In the genomic region with DNA sequence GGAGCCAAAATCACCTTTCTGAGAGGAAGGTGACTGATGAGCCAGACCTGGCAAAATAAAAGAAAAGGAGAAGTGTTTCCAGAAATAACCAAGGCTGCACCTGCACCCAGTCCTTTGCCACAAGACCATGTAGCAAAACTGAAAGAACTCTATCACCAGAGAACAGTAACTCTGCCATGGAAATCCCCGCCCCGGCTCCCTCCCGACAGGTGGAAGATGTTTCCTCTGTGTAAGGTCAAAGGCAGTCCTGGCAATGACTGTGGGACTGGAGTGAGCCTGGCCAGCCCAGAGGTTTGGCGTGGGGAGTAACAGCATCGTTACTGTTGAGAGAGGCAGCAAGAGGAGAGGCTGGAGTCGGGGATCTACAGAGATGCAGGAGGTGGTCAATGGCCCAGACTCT, we compare ENCODE assay signal across 8 cellular contexts. TPM values are rescaled to one million over a fixed set of nuclear protein-coding genes. Genes with fewer than 3 reads are reported as not detected.
DNase-seq lines count a peak whose midpoint lies in the region; ATAC-seq and TF ChIP-seq lines count a peak whose summit lies in the region.

No MANE protein-coding gene starts in this region.

- H3K4me2 ChIP-seq in OCI-LY1 (ENCODE audit: low read length), result peak overlapping the region; percentile 73

- no peaks in the 10 kb centered on the region for H3K36me3 Mint-ChIP-seq in glutamatergic neuron (ENCODE audit: unreplicated experiment)

- TF ChIP-seq CTCF in OCI-LY1 (IDR thresholded peaks at IDR 0.05; ENCODE audit: low read length), result no peak
- no peak for TF ChIP-seq CTCF in glutamatergic neuron (IDR thresholded peaks at IDR 0.05; ENCODE audit: partially characterized antibody, unreplicated experiment)

- H3K4me1 Mint-ChIP-seq in glutamatergic neuron (ENCODE audit: low read depth, unreplicated experiment), result peaks cover 36% of the 10 kb centered on the region

- no peaks in the 10 kb centered on the region for H4K20me1 ChIP-seq in OCI-LY1 (ENCODE audit: insufficient read depth, low read length)

- peaks cover 4% of the 10 kb centered on the region; the same call in 1 of the 2 replicates for H3K79me2 ChIP-seq in OCI-LY1 (ENCODE audit: insufficient read depth, low read length)

- no peak overlapping the region for H3K27ac Mint-ChIP-seq in glutamatergic neuron (ENCODE audit: unreplicated experiment)

- peak overlapping the region; percentile 97 for H3K27ac ChIP-seq in OCI-LY1 (ENCODE audit: low read depth, low read length, poor library complexity, severe bottlenecking)

- H3K27me3 ChIP-seq in OCI-LY1 (ENCODE audit: insufficient read depth, low read length), result no peaks in the 10 kb centered on the region

- H2AFZ ChIP-seq in OCI-LY1 (ENCODE audit: low read length), result no peak overlapping the region

- H3K4me3 Mint-ChIP-seq in glutamatergic neuron (ENCODE audit: unreplicated experiment), result no peak overlapping the region

- peak; percentile 72 to 81 for ATAC-seq in activated CD4-positive, CD25-positive, alpha-beta regulatory T cell treated with anti-CD3 and anti-CD28 coated beads, Interleukin-2, amount 50 U/mL, for 24 hours
- peak; percentile 85 for ATAC-seq in HG02610 (IDR thresholded peaks at IDR 0.05; ENCODE audit: unreplicated experiment)

- no peaks in the 10 kb centered on the region; the same call in 1 of the 2 replicates for H3F3A ChIP-seq in OCI-LY1 (ENCODE audit: insufficient read depth, low read length)

- H3K4me3 ChIP-seq in OCI-LY1 (ENCODE audit: low read depth, low read length, poor library complexity, severe bottlenecking), result peak overlapping the region; percentile 41

- H3K9me3 Mint-ChIP-seq in glutamatergic neuron (ENCODE audit: unreplicated experiment), result peaks cover 5% of the 10 kb centered on the region

- no peaks in the 10 kb centered on the region for H3K9me3 ChIP-seq in OCI-LY1 (ENCODE audit: low read length)

- peak overlapping the region; percentile 64 for H3K9ac ChIP-seq in OCI-LY1 (ENCODE audit: low read length)

- no peaks in the 10 kb centered on the region for H3K36me3 ChIP-seq in OCI-LY1 (ENCODE audit: insufficient read depth, low read length)

- H3K4me1 ChIP-seq in OCI-LY1 (ENCODE audit: insufficient read depth, low read length, severe bottlenecking), result peaks cover 100% of the 10 kb centered on the region

- peaks cover 2% of the 10 kb centered on the region for H3K27me3 Mint-ChIP-seq in glutamatergic neuron (ENCODE audit: unreplicated experiment)

- DNase-seq in activated CD4-positive, CD25-positive, alpha-beta regulatory T cell treated with anti-CD3 and anti-CD28 coated beads, Interleukin-2, amount 50 U/mL, for 72 hours, result no peak
- peak; percentile 22 for DNase-seq in stimulated activated CD4-positive, alpha-beta T cell treated with anti-CD3 and anti-CD28 coated beads, Interleukin-1b, Interleukin-23, amount 100 ng/mL, for 48 hours
- DNase-seq in NCI-H1105 treated with DMSO at 0.1 percent for 48 hours (lab: John Stamatoyannopoulos, UW) (no peak), glutamatergic neuron (no peak), MV-4-11 (lab: John Stamatoyannopoulos, UW) (no peak)

- no peaks in the 10 kb centered on the region for H3K9me2 ChIP-seq in OCI-LY1 (ENCODE audit: low read depth, low read length)

RNA-seq across cellular contexts. Expression of gene SPRED2, which starts 42.3 kb away (rescaled TPM):
- total RNA-seq in glutamatergic neuron (ENCODE audit: unreplicated experiment), result 54.5 TPM
